ENCODE assay signal across 1 cellular context in the genomic region with DNA sequence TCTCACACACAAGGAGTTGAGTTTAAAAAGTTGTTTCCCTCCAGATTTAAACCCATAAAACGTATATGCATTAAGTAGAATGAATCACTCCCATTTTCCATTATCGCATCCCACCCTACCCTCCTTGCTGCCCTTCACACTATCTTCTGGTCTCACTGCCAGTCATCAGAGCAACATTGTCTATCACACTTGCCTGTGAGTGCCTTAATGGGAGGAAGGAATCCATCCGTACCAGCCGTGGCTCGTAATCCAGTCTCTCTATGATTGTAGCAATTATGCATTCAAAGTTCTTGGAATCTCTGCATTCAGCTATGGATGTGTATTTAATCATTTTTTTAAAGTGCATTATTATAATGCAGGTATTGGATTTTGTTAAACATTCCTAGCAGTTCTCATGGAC.
TF ChIP-seq lines count a peak whose summit lies in the region.

No MANE protein-coding gene starts in this region.

TF ChIP-seq in IMR-90, 13 proteins besides CTCF, POLR2A, EP300 and RAD21:
- TF ChIP-seq CHD1 (IDR thresholded peaks at IDR 0.05; ENCODE audit: low read depth, low read length) (no peak), RFX5 (IDR thresholded peaks at IDR 0.05; ENCODE audit: low read depth, low read length) (no peak), MXI1 (IDR thresholded peaks at IDR 0.05; ENCODE audit: borderline replicate concordance, low read depth, low read length) (no peak), MAZ (IDR thresholded peaks at IDR 0.05; ENCODE audit: borderline replicate concordance, low read depth, low read length) (no peak)
